In the genomic region with DNA sequence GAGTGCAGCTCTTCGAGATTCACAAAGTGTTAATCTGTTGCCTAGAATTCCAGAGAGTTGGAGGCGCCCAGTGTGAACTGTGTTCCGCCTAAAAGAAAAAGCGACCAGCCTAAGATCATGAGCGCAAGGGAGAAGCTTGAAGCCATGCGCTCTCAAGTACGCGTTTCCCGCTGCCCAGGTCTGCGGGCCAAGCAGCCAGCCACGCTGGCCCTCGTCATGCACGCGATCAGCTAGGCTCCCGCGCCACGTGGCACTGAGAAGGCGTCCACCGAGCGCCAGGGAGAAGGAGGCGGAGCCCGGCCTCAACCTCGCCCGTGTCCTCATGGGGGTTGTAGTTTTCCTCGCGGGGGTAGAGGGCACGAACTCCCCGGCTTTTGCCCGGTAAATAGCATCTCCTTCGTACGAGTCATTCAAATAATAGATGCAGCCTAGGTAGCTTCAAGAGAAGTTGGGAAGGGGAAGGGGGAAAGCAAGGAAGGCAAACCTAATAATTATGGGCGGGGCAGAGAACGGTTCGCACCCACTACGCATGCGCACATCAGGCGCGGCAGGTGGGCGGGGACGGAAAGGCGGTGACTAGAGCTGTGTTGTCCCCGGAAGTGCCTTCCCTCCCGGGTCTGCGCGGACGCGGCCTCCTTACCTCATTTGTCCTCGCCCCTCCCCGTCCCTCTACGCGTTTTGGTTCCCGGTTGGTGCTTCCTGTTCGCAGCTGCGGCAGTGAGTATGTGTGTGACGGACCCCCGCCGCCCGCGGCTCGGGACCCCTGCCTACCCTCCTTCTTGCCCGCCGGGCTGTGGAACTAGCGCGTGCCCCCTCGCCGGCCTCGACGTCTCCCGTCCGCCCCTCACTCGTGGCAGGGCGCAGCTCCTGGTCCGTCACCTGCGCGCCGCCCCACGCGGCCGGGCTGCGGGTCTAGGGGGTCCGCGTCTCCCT, we compare ENCODE assay signal across 8 cellular contexts. TPM values are rescaled to one million over a fixed set of nuclear protein-coding genes. Genes with fewer than 3 reads are reported as not detected.
DNase-seq lines count a peak whose midpoint lies in the region; ATAC-seq, FAIRE-seq and TF ChIP-seq lines count a peak whose summit lies in the region.

ZCCHC7 (plus strand) TSS at position 668 of the 933 bp plus-strand sequence.

- in situ Hi-C loops in ACHN (cut with HindIII; ENCODE audit: low pct_ligation_motif_present, low pct_unique_long_range_greater_than_20kb, low sequenced_read_pairs): no loop called here
- in situ Hi-C loops in mammary epithelial cell (cut with MboI; ENCODE audit: low sequenced_read_pairs in 2 of 2): no loop called here

- intact Hi-C loops in mammary epithelial cell (cut with micrococcal nuclease): loop anchor here (2.0 to 10.0 kb wide), 4 partner anchors 39 to 245 kb away; partner anchors contain the start of gene PAX5

- CTCF ChIA-PET in mammary epithelial cell (lab: Charles Lee; ENCODE audit: low non-redundant PET): no interaction called here

- no peaks in the 10 kb centered on the region for H3K27me3 ChIP-seq in WERI-Rb-1 (ENCODE audit: insufficient read depth, low read depth, severe bottlenecking)
- H3K27me3 ChIP-seq in mammary epithelial cell (ENCODE audit: insufficient read depth, low read length): no peaks in the 10 kb centered on the region
- no peaks in the 10 kb centered on the region for H3K27me3 ChIP-seq in small intestine (ENCODE audit: control insufficient read depth in 2 of 2, insufficient read depth in 2 of 2, low read length in 2 of 2)

- dilution Hi-C loops in mammary epithelial cell (cut with HindIII; ENCODE audit: low sequenced_read_pairs): no loop called here

- no peak for FAIRE-seq in small intestine (lab: Jason Lieb, UNC)

- peak; percentile 90 for DNase-seq in ACHN
- peak; percentile 92 for DNase-seq in NCI-H2227 (lab: John Stamatoyannopoulos, UW; ENCODE audit: unreplicated experiment)
- DNase-seq in WERI-Rb-1: peak; percentile 96
- DNase-seq in mammary epithelial cell: peak; percentile 92
- DNase-seq in iPS-NIHi11 (ENCODE audit: low spot score): peak; percentile 96
- peak; percentile 97 for DNase-seq in small intestine

- H3K4me1 ChIP-seq in mammary epithelial cell (ENCODE audit: insufficient read depth, low read length) (peaks cover 9% of the 10 kb centered on the region), small intestine (ENCODE audit: control insufficient read depth in 2 of 2, insufficient read depth in 1 of 2, low read depth in 1 of 2, low read length in 1 of 2) (no peaks in the 10 kb centered on the region)

- H3K36me3 ChIP-seq in WERI-Rb-1 (no peaks in the 10 kb centered on the region; the same call in 1 of the 2 replicates), mammary epithelial cell (ENCODE audit: insufficient read depth, low read length) (no peaks in the 10 kb centered on the region), small intestine (ENCODE audit: control insufficient read depth in 2 of 2, insufficient read depth in 2 of 2, low read length in 2 of 2) (no peaks in the 10 kb centered on the region)

- H4K20me1 ChIP-seq in mammary epithelial cell (ENCODE audit: insufficient read depth, low read length): no peaks in the 10 kb centered on the region

- H3K27ac ChIP-seq in WERI-Rb-1 (peak within 1 kb of the TSS; percentile 94), mammary epithelial cell (ENCODE audit: insufficient read depth, low read depth, low read length) (peak within 1 kb of the TSS; percentile 84), small intestine (ENCODE audit: low read depth in 1 of 2, low read length in 1 of 2) (peak within 1 kb of the TSS; percentile 85 to 98)

- peak within 1 kb of the TSS; percentile 56 for H3K4me2 ChIP-seq in mammary epithelial cell (ENCODE audit: insufficient read depth, low read depth, low read length)

- 9% methylated on average over 42 of the region's 82 CpGs for WGBS in mammary epithelial cell (ENCODE audit: low coverage, missing lambda C conversion rate)
- 4 to 6% (median 5%) methylated on average over 63 to 82 of the region's 82 CpGs for WGBS in small intestine, 3 donors

- H3K9ac ChIP-seq in mammary epithelial cell (ENCODE audit: insufficient read depth, low read length): peak within 1 kb of the TSS; percentile 79

- H3K9me3 ChIP-seq in WERI-Rb-1 (ENCODE audit: severe bottlenecking) (peaks cover 5% of the 10 kb centered on the region), mammary epithelial cell (replicated peaks; ENCODE audit: insufficient read depth, low read length) (no peaks in the 10 kb centered on the region), small intestine (ENCODE audit: control insufficient read depth, low read depth) (no peaks in the 10 kb centered on the region)

- H2AFZ ChIP-seq in mammary epithelial cell (ENCODE audit: low read depth, low read length): peak within 1 kb of the TSS; percentile 98

- H3K79me2 ChIP-seq in mammary epithelial cell (ENCODE audit: insufficient read depth, low read length): peaks cover 47% of the 10 kb centered on the region

- ATAC-seq in GM18873 (IDR thresholded peaks at IDR 0.05; ENCODE audit: low FRiP score, unreplicated experiment) (peak; percentile 86), HG03139 (IDR thresholded peaks at IDR 0.05; ENCODE audit: unreplicated experiment) (peak; percentile 90)

- BruUV-seq in mammary epithelial cell (replicated peaks; lab: Mats Ljungman, UMichigan): TSS peak; percentile 76

- no peak for TF ChIP-seq CTCF in WERI-Rb-1 (IDR thresholded peaks at IDR 0.05; ENCODE audit: low read depth, low read length)
- TF ChIP-seq CTCF in mammary epithelial cell (conservative IDR thresholded peaks at IDR 0.05 in 1 of 2, IDR thresholded peaks at IDR 0.05 in 1 of 2; ENCODE audit: extremely low read depth in 1 of 2, insufficient read depth in 1 of 2, low read depth in 1 of 2, low read length in 2 of 2): no peak

- peak within 1 kb of the TSS; percentile 66 for H3K4me3 ChIP-seq in WERI-Rb-1 (ENCODE audit: low read depth, low read length)
- peak within 1 kb of the TSS; percentile 69 to 99 (median 93) for H3K4me3 ChIP-seq in mammary epithelial cell (replicated peaks in 1 of 3; ENCODE audit: insufficient read depth in 1 of 3, low read depth in 2 of 3, low read length in 3 of 3)
- H3K4me3 ChIP-seq in small intestine (ENCODE audit: low read depth in 1 of 2, low read length in 2 of 2): peak within 1 kb of the TSS; percentile 71 to 82

RNA-seq across cellular contexts. Expression of gene ZCCHC7, which starts in this region (rescaled TPM):
- total RNA-seq in mammary epithelial cell: 10 to 100 TPM; 15.8 to 25.5 TPM
- 11.5 TPM for polyA plus RNA-seq in mammary epithelial cell
- 15.9 TPM for polyA minus RNA-seq in mammary epithelial cell
- 1 to 10 TPM; 4.9 to 9.1 (median 6.7) TPM for polyA plus RNA-seq in small intestine

Comparison
In these comparisons a context has a peak if more than half of its experiments do, and no peak if none do; other contexts are left out.
1. Peak in every context shown above with its lines: DNase-seq, ATAC-seq, H3K4me3 ChIP-seq and H3K27ac ChIP-seq.